Comparison of ENCODE assay signal across 17 cellular contexts in the genomic region with DNA sequence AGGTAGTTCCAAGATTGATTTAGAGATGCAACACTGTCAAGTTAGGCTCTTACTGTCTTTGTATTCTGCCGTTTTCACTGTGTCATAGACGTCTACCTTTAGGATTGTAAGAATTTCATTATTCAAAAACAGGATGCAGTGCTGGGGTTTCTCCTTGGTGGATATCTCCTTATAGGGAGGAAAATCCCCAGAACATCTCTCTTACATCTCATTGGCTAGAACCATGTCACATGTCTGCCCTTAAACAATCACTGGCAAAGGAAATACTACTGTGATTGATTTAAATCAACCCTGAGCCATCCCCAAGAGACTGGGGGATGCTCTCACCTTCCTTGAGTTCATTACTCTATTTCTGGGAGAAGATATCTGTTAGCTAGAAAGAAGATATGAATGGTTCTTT. TPM values are rescaled to one million over a fixed set of nuclear protein-coding genes. Genes with fewer than 3 reads are reported as not detected.
A peak's percentile ranks its signal among the peaks of the same experiment; 100 is the strongest.
DNase-seq lines count a peak whose midpoint lies in the region; ATAC-seq, FAIRE-seq and TF ChIP-seq lines count a peak whose summit lies in the region.
"Had no signal": no experiment of that assay in that cellular context is flagged by ENCODE, and none has a peak within 500 bp of the region (broad histone marks: within the 10 kb centered on the region; RNA-seq: fewer than 3 reads in every experiment).

No MANE protein-coding gene starts in this region.

- no peaks in the 10 kb centered on the region for H3K9me3 Mint-ChIP-seq in activated CD4-positive, alpha-beta T cell treated with anti-CD3 and anti-CD28 coated beads for 36 hours (ENCODE audit: low read depth)
- H3K9me3 Mint-ChIP-seq: HFFc6, IgD-negative memory B cell had no signal

- H3K27me3 Mint-ChIP-seq in activated CD4-positive, alpha-beta T cell treated with anti-CD3 and anti-CD28 coated beads for 36 hours = no peaks in the 10 kb centered on the region
- H3K27me3 Mint-ChIP-seq: IgD-negative memory B cell had no signal

- H3K4me1 ChIP-seq in GM12878 (ENCODE audit: control insufficient read depth, insufficient read depth, low read length) (peaks cover 3% of the 10 kb centered on the region; the same call in 1 of the 2 replicates), foreskin keratinocyte (peaks cover 8% of the 10 kb centered on the region)
- H3K4me1 ChIP-seq: BLaER1 had no signal

- H3K27me3 ChIP-seq in GM12878 (replicated peaks in 1 of 2; ENCODE audit: control insufficient read depth in 2 of 2, insufficient read depth in 2 of 2, low read length in 1 of 2) (no peaks in the 10 kb centered on the region), foreskin keratinocyte (no peaks in the 10 kb centered on the region)
- H3K27me3 ChIP-seq: BLaER1 had no signal

- CTCF ChIA-PET in activated CD4-positive, alpha-beta T cell treated with anti-CD3 and anti-CD28 coated beads for 36 hours (lab: Charles Lee) = interaction anchor here (0.5 to 1.6 kb wide), 3 partner anchors 8 to 47 kb away, joined by 3 to 5 read pairs (median 3); a partner anchor contains a TSS
- CTCF ChIA-PET in GM12878 (lab: Yijun Ruan, JAX) = interaction anchor here (0.7 to 1.9 kb wide), 5 partner anchors 8 to 110 kb away, joined by 3 to 6 read pairs (median 3); no protein-coding TSS in a partner anchor

- BruUV-seq in GM12878 (replicated peaks; lab: Mats Ljungman, UMichigan) = no TSS peak

- no peak overlapping the region for H3K27ac Mint-ChIP-seq in activated CD4-positive, alpha-beta T cell treated with anti-CD3 and anti-CD28 coated beads for 36 hours
- H3K27ac Mint-ChIP-seq: HFFc6 had no signal

- intact Hi-C loops in activated CD4-positive, alpha-beta T cell treated with anti-CD3 and anti-CD28 coated beads for 36 hours (cut with DNase I, micrococcal nuclease) = loop anchor here in 1 of 2 experiments (1.0 kb wide), 1 partner anchor 9 kb away; no protein-coding TSS in a partner anchor
- intact Hi-C loops in GM12878 (cut with micrococcal nuclease; ENCODE audit: unreplicated experiment) = no loop called here

- H3K9me3 ChIP-seq in GM12878 (replicated peaks; ENCODE audit: control insufficient read depth, insufficient read depth, low read length) = no peaks in the 10 kb centered on the region

- TF ChIP-seq RAD21 in GM12878 (IDR thresholded peaks at IDR 0.05; ENCODE audit: insufficient read depth, low read depth, low read length) = no peak

- no peak for DNase-seq in activated CD4-positive, alpha-beta T cell treated with anti-CD3 and anti-CD28 coated beads for 36 hours
- no peak for DNase-seq in activated CD4-positive, alpha-beta T cell treated with anti-CD3 and anti-CD28 coated beads, Interleukin-2, amount 50 U/mL, for 4 hours
- no peak for DNase-seq in GM12891 (ENCODE audit: insufficient read length, low spot score)
- no peak for DNase-seq in GM12878 (ENCODE audit: low read depth, low spot score)
- DNase-seq in iPS-NIHi11 (ENCODE audit: low spot score) = peak; percentile 11
- DNase-seq in HuH-7.5 (ENCODE audit: low spot score) = no peak
- DNase-seq in substantia nigra (lab: John Stamatoyannopoulos, UW) = no peak
- no peak for DNase-seq in foreskin keratinocyte
- DNase-seq: AML-193, DMS53, GM23248, HCEC 1CT, HFFc6 had no signal

- in situ Hi-C loops in GM12878 (cut with MboI) = no loop called here

- SMC1A ChIA-PET in GM12878 (lab: Charles Lee; ENCODE audit: uncharacterized antibody, unreplicated experiment) = interaction anchor here (0.9 to 1.9 kb wide), 3 partner anchors 9 to 25 kb away, joined by 3 to 7 read pairs (median 3); no protein-coding TSS in a partner anchor

- no peak for TF ChIP-seq POLR2A in GM12891 (IDR thresholded peaks at IDR 0.05; ENCODE audit: low read depth, low read length)
- TF ChIP-seq POLR2A in GM12878 (IDR thresholded peaks at IDR 0.05; ENCODE audit: low read depth, low read length) = no peak

- H3K4me2 ChIP-seq in GM12878 (ENCODE audit: control insufficient read depth, insufficient read depth) = no peak overlapping the region
- H3K4me2 ChIP-seq: BLaER1 had no signal

- RAD21 ChIA-PET in GM12878 (lab: Charles Lee; ENCODE audit: unreplicated experiment) = no interaction called here

- H3K4me3 ChIP-seq in GM12878 = no peak overlapping the region
- H3K4me3 ChIP-seq: BLaER1, GM23248 had no signal

- POLR2A ChIA-PET in activated CD4-positive, alpha-beta T cell treated with anti-CD3 and anti-CD28 coated beads for 36 hours (lab: Charles Lee) = interaction anchor here (1.6 kb wide), 1 partner anchor 14 kb away, joined by 7 read pairs; no protein-coding TSS in a partner anchor
- POLR2A ChIA-PET in GM12878 (lab: Charles Lee) = interaction anchor here (1.0 to 1.5 kb wide), 3 partner anchors 13 to 15 kb away, joined by 3 to 5 read pairs (median 3); a partner anchor contains a TSS

- H3K36me3 ChIP-seq in GM12878 (ENCODE audit: control insufficient read depth in 2 of 2, insufficient read depth in 2 of 2, low read length in 1 of 2) = no peaks in the 10 kb centered on the region

- peaks cover 38% of the 10 kb centered on the region for H3K4me1 Mint-ChIP-seq in activated CD4-positive, alpha-beta T cell treated with anti-CD3 and anti-CD28 coated beads for 36 hours

- FAIRE-seq in GM12891 (lab: Jason Lieb, UNC) = peak; percentile 23
- no peak for FAIRE-seq in GM12878 (lab: Jason Lieb, UNC)

- no peak for TF ChIP-seq CTCF in GM12878 (IDR thresholded peaks at IDR 0.05 in 2 of 3, conservative IDR thresholded peaks at IDR 0.05 in 1 of 3; ENCODE audit: control insufficient read depth in 2 of 3, extremely low read depth in 1 of 3, insufficient read depth in 1 of 3, low read depth in 3 of 3, low read length in 3 of 3)
- TF ChIP-seq CTCF in foreskin keratinocyte (conservative IDR thresholded peaks at IDR 0.05) = no peak

- peak; percentile 34 for ATAC-seq in activated CD4-positive, alpha-beta T cell treated with anti-CD3 and anti-CD28 coated beads for 36 hours
- ATAC-seq in GM12878 (peak; percentile 56), foreskin keratinocyte (no peak)

- no peak overlapping the region for H2AFZ ChIP-seq in GM12878 (ENCODE audit: control insufficient read depth, low read depth, low read length)
- H2AFZ ChIP-seq: GM23248 had no signal

- H3K79me2 ChIP-seq in GM12878 (ENCODE audit: control insufficient read depth, insufficient read depth, low read length) = no peaks in the 10 kb centered on the region

- peaks cover 18% of the 10 kb centered on the region for H3K36me3 Mint-ChIP-seq in activated CD4-positive, alpha-beta T cell treated with anti-CD3 and anti-CD28 coated beads for 36 hours (ENCODE audit: low read depth)

- no peak overlapping the region for H3K4me3 Mint-ChIP-seq in activated CD4-positive, alpha-beta T cell treated with anti-CD3 and anti-CD28 coated beads for 36 hours
- H3K4me3 Mint-ChIP-seq: HFFc6, IgD-negative memory B cell had no signal

- H4K20me1 ChIP-seq in GM12878 (ENCODE audit: control insufficient read depth, insufficient read depth) = no peaks in the 10 kb centered on the region
- H4K20me1 ChIP-seq: BLaER1 had no signal

- no peak overlapping the region for H3K9ac ChIP-seq in GM12878 (ENCODE audit: control insufficient read depth, insufficient read depth, low read length)
- H3K9ac ChIP-seq: BLaER1, GM23248 had no signal

- 98% methylated on average over 2 of the region's 2 CpGs for WGBS in GM12878 (ENCODE audit: insufficient coverage, insufficient replicate concordance, low lambda C conversion rate, missing lambda C conversion rate)

- H3K27ac ChIP-seq in GM12878 (ENCODE audit: control insufficient read depth, insufficient read depth) = no peak overlapping the region
- no peak overlapping the region for H3K27ac ChIP-seq in substantia nigra (ENCODE audit: low read depth, low read length, poor library complexity, severe bottlenecking)
- H3K27ac ChIP-seq in foreskin keratinocyte = no peak overlapping the region
- H3K27ac ChIP-seq: 22Rv1, BLaER1, GM23248, HL-60 had no signal

- no peak for TF ChIP-seq EP300 in GM12878 (IDR thresholded peaks at IDR 0.05; ENCODE audit: borderline replicate concordance in 1 of 2, control insufficient read depth in 1 of 2, low read depth in 2 of 2, low read length in 2 of 2)

RNA-seq across cellular contexts. Expression of a gene that starts 10.9 kb away (rescaled TPM):
- 100 to 1,000 TPM; 240 to 258 TPM for total RNA-seq in activated CD4-positive, alpha-beta T cell treated with anti-CD3 and anti-CD28 coated beads for 36 hours
- polyA plus RNA-seq in GM12891 (2012; ENCODE audit: low read depth, missing spikeins) = 120 TPM
- 1,069 and 1,115 TPM in 2 replicates for total RNA-seq in GM12878 (2013; cell fraction: nucleolus; rRNA removed)
- total RNA-seq in GM12878 (2014; rRNA removed) (186 and 207 TPM in 2 replicates), GM12878 (2014; rRNA removed; fragmentation: Illumina TruSeq; extraction: Trizol) (244 and 247 TPM in 2 replicates), GM12878 (2021) (184 and 196 TPM in 2 replicates), foreskin keratinocyte (140 and 146 TPM in 2 replicates)
- 100 TPM for polyA plus RNA-seq in GM12878 (2011; ENCODE audit: low read depth)
- polyA plus RNA-seq in GM12878 (2011; rRNA removed) (343 and 471 TPM in 2 replicates), GM12878 (2014; fragmentation: Illumina TruSeq; extraction: Trizol) (209 and 221 TPM in 2 replicates), GM12878 (2014; fragmentation: Nextera tagmentation; extraction: Ambion mirVana) (100 to 1,000 TPM; 110 to 114 TPM), GM12878 (2014; rRNA removed) (219 and 248 TPM in 2 replicates), GM12878 (2016; fragmentation: Nextera tagmentation; extraction: Ambion mirVana) (100 to 1,000 TPM; 136 to 142 TPM), foreskin keratinocyte (60.7 and 73.1 TPM in 2 replicates)
- 135 and 172 TPM in 2 replicates for polyA plus RNA-seq in GM12878 (2011; cell fraction: cytosol; rRNA removed)
- polyA plus RNA-seq in GM12878 (2011; cell fraction: nucleus; rRNA removed) = 1,076 and 1,106 TPM in 2 replicates
- 110 and 134 TPM in 2 replicates for polyA plus RNA-seq in GM12878 (2012)
- polyA minus RNA-seq in GM12878 (2011; rRNA and poly(A)+ RNA removed) = 206 and 246 TPM in 2 replicates
- polyA minus RNA-seq in GM12878 (2011; cell fraction: cytosol; rRNA and poly(A)+ RNA removed) = 89.7 and 89.8 TPM in 2 replicates
- 400 and 534 TPM in 2 replicates for polyA minus RNA-seq in GM12878 (2011; cell fraction: nucleus; rRNA and poly(A)+ RNA removed)

RNA-seq across cellular contexts. Expression of a gene that starts 15.0 kb away (rescaled TPM):
- 1 to 10 TPM; 8.8 to 9.8 TPM for total RNA-seq in activated CD4-positive, alpha-beta T cell treated with anti-CD3 and anti-CD28 coated beads for 36 hours
- polyA plus RNA-seq in GM12891 (2012; ENCODE audit: low read depth, missing spikeins) = 7.4 TPM
- total RNA-seq in GM12878 (2013; cell fraction: nucleolus; rRNA removed) = 19.7 and 20.8 TPM in 2 replicates
- total RNA-seq in GM12878 (2014; rRNA removed) = 5.3 and 6.9 TPM in 2 replicates
- total RNA-seq in GM12878 (2014; rRNA removed; fragmentation: Illumina TruSeq; extraction: Trizol) = 6.2 and 6.5 TPM in 2 replicates
- 7.3 and 7.6 TPM in 2 replicates for total RNA-seq in GM12878 (2021)
- polyA plus RNA-seq in GM12878 (2011; ENCODE audit: low read depth) = 1.5 TPM
- 6.6 and 13.6 TPM in 2 replicates for polyA plus RNA-seq in GM12878 (2011; rRNA removed)
- 2.0 TPM in 2 replicates for polyA plus RNA-seq in GM12878 (2011; cell fraction: cytosol; rRNA removed)
- 6.0 and 6.3 TPM in 2 replicates for polyA plus RNA-seq in GM12878 (2011; cell fraction: nucleus; rRNA removed)
- polyA plus RNA-seq in GM12878 (2012) = 4.4 and 7.0 TPM in 2 replicates
- polyA plus RNA-seq in GM12878 (2014; fragmentation: Illumina TruSeq; extraction: Trizol) = 6.5 and 8.8 TPM in 2 replicates
- polyA plus RNA-seq in GM12878 (2014; fragmentation: Nextera tagmentation; extraction: Ambion mirVana) = 1 to 10 TPM; 3.8 to 5.1 TPM
- polyA plus RNA-seq in GM12878 (2014; rRNA removed) = 5.9 and 8.1 TPM in 2 replicates
- polyA plus RNA-seq in GM12878 (2016; fragmentation: Nextera tagmentation; extraction: Ambion mirVana) = 10 to 100 TPM; 10.1 to 10.5 TPM
- 5.0 and 7.6 TPM in 2 replicates for polyA minus RNA-seq in GM12878 (2011; rRNA and poly(A)+ RNA removed)
- polyA minus RNA-seq in GM12878 (2011; cell fraction: cytosol; rRNA and poly(A)+ RNA removed) = 1.9 and 2.7 TPM in 2 replicates
- 6.5 and 15.7 TPM in 2 replicates for polyA minus RNA-seq in GM12878 (2011; cell fraction: nucleus; rRNA and poly(A)+ RNA removed)
- 14.1 and 19.9 TPM in 2 replicates for total RNA-seq in foreskin keratinocyte
- polyA plus RNA-seq in foreskin keratinocyte = 6.0 and 7.2 TPM in 2 replicates

RNA-seq across cellular contexts. Expression of a gene that starts 56.0 kb away (rescaled TPM):
- under 1 TPM; 0.05 to 0.09 TPM for total RNA-seq in activated CD4-positive, alpha-beta T cell treated with anti-CD3 and anti-CD28 coated beads for 36 hours
- 0.86 TPM for polyA plus RNA-seq in GM12891 (2012; ENCODE audit: low read depth, missing spikeins)
- 0.12 TPM in 1 of 2 replicates, not detected in the other for total RNA-seq in GM12878 (2013; cell fraction: nucleolus; rRNA removed)
- total RNA-seq in GM12878 (2014; rRNA removed) = 0.05 TPM in 1 of 2 replicates, not detected in the other
- 0.09 TPM in 2 replicates for total RNA-seq in GM12878 (2014; rRNA removed; fragmentation: Illumina TruSeq; extraction: Trizol)
- 0.08 and 0.11 TPM in 2 replicates for total RNA-seq in GM12878 (2021)
- not detected for polyA plus RNA-seq in GM12878 (2011; ENCODE audit: low read depth)
- 0.04 and 0.33 TPM in 2 replicates for polyA plus RNA-seq in GM12878 (2011; rRNA removed)
- polyA plus RNA-seq in GM12878 (2011; cell fraction: cytosol; rRNA removed) = not detected in 2 replicates
- 0.03 TPM in 1 of 2 replicates, not detected in the other for polyA plus RNA-seq in GM12878 (2011; cell fraction: nucleus; rRNA removed)
- polyA plus RNA-seq in GM12878 (2012) = not detected in 2 replicates
- polyA plus RNA-seq in GM12878 (2014; fragmentation: Illumina TruSeq; extraction: Trizol) = 0.03 TPM in 1 of 2 replicates, not detected in the other
- under 1 TPM; 0.04 to 0.10 TPM for polyA plus RNA-seq in GM12878 (2014; fragmentation: Nextera tagmentation; extraction: Ambion mirVana)
- 0.04 and 0.08 TPM in 2 replicates for polyA plus RNA-seq in GM12878 (2014; rRNA removed)
- under 1 TPM in 1 of 2 experiments, not detected in 1; 0.23 TPM for polyA plus RNA-seq in GM12878 (2016; fragmentation: Nextera tagmentation; extraction: Ambion mirVana)
- polyA minus RNA-seq in GM12878 (2011; rRNA and poly(A)+ RNA removed) = not detected in 2 replicates
- polyA minus RNA-seq in GM12878 (2011; cell fraction: cytosol; rRNA and poly(A)+ RNA removed) = not detected in 2 replicates
- not detected in 2 replicates for polyA minus RNA-seq in GM12878 (2011; cell fraction: nucleus; rRNA and poly(A)+ RNA removed)
- 0.71 TPM in 2 replicates for total RNA-seq in foreskin keratinocyte
- polyA plus RNA-seq in foreskin keratinocyte = 0.32 and 0.33 TPM in 2 replicates
- polyA plus RNA-seq: IgD-negative memory B cell had no signal
